8 cellular contexts compared by ENCODE assay signal in the genomic region with DNA sequence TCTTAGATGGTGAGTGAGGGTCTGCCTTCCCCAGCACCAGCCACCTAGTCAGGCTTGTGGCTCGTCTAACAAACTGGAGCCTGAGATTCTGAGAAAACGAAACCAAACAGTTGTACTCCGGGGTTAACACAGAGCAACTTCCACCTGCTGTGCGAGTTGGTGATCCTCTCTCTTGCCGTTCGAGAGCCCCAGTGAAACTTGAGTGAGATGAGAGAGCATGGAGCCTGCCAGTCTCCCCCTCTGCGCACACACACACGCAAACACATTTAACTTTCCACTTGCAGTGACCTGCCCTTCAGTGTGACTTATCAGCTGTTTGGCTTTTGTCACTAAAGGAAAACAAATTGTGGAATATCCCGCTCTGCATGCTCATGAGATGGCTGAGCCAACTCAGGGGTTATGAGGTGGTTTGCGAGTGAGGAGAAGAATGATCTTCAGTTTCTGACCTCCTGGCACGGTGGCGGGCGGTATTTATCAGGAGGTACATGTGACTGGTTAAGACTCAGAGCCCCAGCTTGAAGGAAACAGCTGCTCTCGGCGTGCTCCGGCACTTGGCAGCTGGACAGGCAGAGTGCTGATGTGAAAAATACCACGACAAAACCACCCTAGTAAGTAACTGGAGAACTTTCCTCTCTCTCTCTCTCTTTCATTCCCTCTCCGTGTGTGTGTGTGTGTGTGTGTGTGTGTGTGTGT. TPM values are rescaled to one million over a fixed set of nuclear protein-coding genes. Genes with fewer than 3 reads are reported as not detected.
DNase-seq lines count a peak whose midpoint lies in the region; ATAC-seq and TF ChIP-seq lines count a peak whose summit lies in the region.

A gene with protein sequence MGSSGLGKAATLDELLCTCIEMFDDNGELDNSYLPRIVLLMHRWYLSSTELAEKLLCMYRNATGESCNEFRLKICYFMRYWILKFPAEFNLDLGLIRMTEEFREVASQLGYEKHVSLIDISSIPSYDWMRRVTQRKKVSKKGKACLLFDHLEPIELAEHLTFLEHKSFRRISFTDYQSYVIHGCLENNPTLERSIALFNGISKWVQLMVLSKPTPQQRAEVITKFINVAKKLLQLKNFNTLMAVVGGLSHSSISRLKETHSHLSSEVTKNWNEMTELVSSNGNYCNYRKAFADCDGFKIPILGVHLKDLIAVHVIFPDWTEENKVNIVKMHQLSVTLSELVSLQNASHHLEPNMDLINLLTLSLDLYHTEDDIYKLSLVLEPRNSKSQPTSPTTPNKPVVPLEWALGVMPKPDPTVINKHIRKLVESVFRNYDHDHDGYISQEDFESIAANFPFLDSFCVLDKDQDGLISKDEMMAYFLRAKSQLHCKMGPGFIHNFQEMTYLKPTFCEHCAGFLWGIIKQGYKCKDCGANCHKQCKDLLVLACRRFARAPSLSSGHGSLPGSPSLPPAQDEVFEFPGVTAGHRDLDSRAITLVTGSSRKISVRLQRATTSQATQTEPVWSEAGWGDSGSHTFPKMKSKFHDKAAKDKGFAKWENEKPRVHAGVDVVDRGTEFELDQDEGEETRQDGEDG (plus strand): TSS at position 550 of the 693 bp plus-strand sequence. CDS start 38,488 bp downstream, outside the sequence.

- no peaks in the 10 kb centered on the region for H3K79me2 ChIP-seq in neural progenitor cell (ENCODE audit: low read depth)

- H3K9ac ChIP-seq in HUES48 (ENCODE audit: low read depth, low read length) (no peak within 1 kb of the TSS), neural progenitor cell (no peak within 1 kb of the TSS), stomach smooth muscle (ENCODE audit: low read length in 2 of 2) (peak within 1 kb of the TSS; percentile 64 to 88)

- H3K4me3 ChIP-seq in HUES48 (ENCODE audit: low read depth, low read length) (peak within 1 kb of the TSS; percentile 51), neural progenitor cell (peak within 1 kb of the TSS; percentile 38), stomach smooth muscle (ENCODE audit: low read length in 2 of 2) (peak within 1 kb of the TSS; percentile 93 to 96)

- H3K4me1 Mint-ChIP-seq in neural progenitor cell: peaks cover 21% of the 10 kb centered on the region

- H3K36me3 ChIP-seq in HUES48 (ENCODE audit: control insufficient read depth, insufficient read depth, low read length): no peaks in the 10 kb centered on the region
- H3K36me3 ChIP-seq in neural progenitor cell: no peaks in the 10 kb centered on the region
- H3K36me3 ChIP-seq in stomach smooth muscle (ENCODE audit: control insufficient read depth in 2 of 2, insufficient read depth in 2 of 2, low read length in 2 of 2): no peaks in the 10 kb centered on the region

- peak within 1 kb of the TSS; percentile 38 for H3K27ac ChIP-seq in HUES48 (ENCODE audit: low read depth, low read length)
- peak within 1 kb of the TSS; percentile 76 for H3K27ac ChIP-seq in foreskin keratinocyte
- no peak within 1 kb of the TSS for H3K27ac ChIP-seq in neural progenitor cell
- peak within 1 kb of the TSS; percentile 91 for H3K27ac ChIP-seq in stomach smooth muscle (ENCODE audit: low read length)

- no peaks in the 10 kb centered on the region for H4K20me1 ChIP-seq in neural progenitor cell (ENCODE audit: low read depth)

- peaks cover 19% of the 10 kb centered on the region for H3F3A ChIP-seq in neural progenitor cell (ENCODE audit: low read depth)

- H3K4me1 ChIP-seq in HUES48 (ENCODE audit: control insufficient read depth, insufficient read depth, low read length) (peaks cover 7% of the 10 kb centered on the region), foreskin keratinocyte (no peaks in the 10 kb centered on the region), neural progenitor cell (peaks cover 21% of the 10 kb centered on the region), stomach smooth muscle (ENCODE audit: control insufficient read depth, insufficient read depth, low read length) (peaks cover 13% of the 10 kb centered on the region)

- H3K9me3 ChIP-seq in HUES48 (ENCODE audit: control insufficient read depth, insufficient read depth, low read length) (no peaks in the 10 kb centered on the region), neural progenitor cell (ENCODE audit: low read depth) (no peaks in the 10 kb centered on the region), stomach smooth muscle (ENCODE audit: control insufficient read depth in 2 of 2, low read length in 2 of 2) (no peaks in the 10 kb centered on the region)

- TF ChIP-seq CTCF in foreskin keratinocyte (conservative IDR thresholded peaks at IDR 0.05) (no peak), neural progenitor cell (IDR thresholded peaks at IDR 0.05) (no peak)

- peaks cover 8% of the 10 kb centered on the region for H3K9me3 Mint-ChIP-seq in neural progenitor cell

- ATAC-seq in GM21423 (IDR thresholded peaks at IDR 0.05; ENCODE audit: unreplicated experiment) (peak; percentile 51), foreskin keratinocyte (peak; percentile 75)

- peaks cover 2% of the 10 kb centered on the region for H3K27me3 Mint-ChIP-seq in neural progenitor cell (ENCODE audit: insufficient read depth, low read depth)

- H3K36me3 Mint-ChIP-seq in neural progenitor cell: no peaks in the 10 kb centered on the region

- DNase-seq in DMS153 (lab: John Stamatoyannopoulos, UW): peak; percentile 31
- peak; percentile 94 for DNase-seq in RPMI8226
- DNase-seq in activated gamma-delta T cell treated with Interleukin-2 at 50 U/mL for 16 hours: peak; percentile 49
- DNase-seq in foreskin keratinocyte: peak; percentile 63 to 77
- peak; percentile 50 for DNase-seq in neural progenitor cell (ENCODE audit: low spot score)

- no peaks in the 10 kb centered on the region for H3K27me3 ChIP-seq in HUES48 (ENCODE audit: control insufficient read depth, insufficient read depth, low read length)
- no peaks in the 10 kb centered on the region for H3K27me3 ChIP-seq in foreskin keratinocyte
- no peaks in the 10 kb centered on the region for H3K27me3 ChIP-seq in neural progenitor cell
- no peaks in the 10 kb centered on the region for H3K27me3 ChIP-seq in stomach smooth muscle (ENCODE audit: control insufficient read depth in 1 of 2, insufficient read depth in 2 of 2, low read length in 2 of 2)

- peak within 1 kb of the TSS; percentile 69 for H3K4me2 ChIP-seq in neural progenitor cell

- H3K27ac Mint-ChIP-seq in neural progenitor cell: peak within 1 kb of the TSS; percentile 59

- H2AFZ ChIP-seq in neural progenitor cell (replicated peaks): peak within 1 kb of the TSS; percentile 84

- H3K4me3 Mint-ChIP-seq in neural progenitor cell: peak within 1 kb of the TSS; percentile 81

RNA-seq across cellular contexts. Expression of the gene that starts here (rescaled TPM):
- total RNA-seq in foreskin keratinocyte (0.25 and 0.61 TPM in 2 replicates), neural progenitor cell (ENCODE audit: low replicate concordance) (not detected in 2 replicates)
- 0.19 and 0.22 TPM in 2 replicates for polyA plus RNA-seq in foreskin keratinocyte

Comparison
In these comparisons a context has a peak if more than half of its experiments do, and no peak if none do; other contexts are left out.
1. Peak in DNase-seq, ATAC-seq and H3K27ac ChIP-seq in foreskin keratinocyte; RNA of the gene not detected or under 1 TPM.
2. Peak in DNase-seq, H3K4me3 ChIP-seq and H3K4me2 ChIP-seq in neural progenitor cell; RNA of the gene not detected or under 1 TPM.
3. DNase-seq: peak in every context shown above with its lines; median percentile 94 in RPMI8226; 70 in foreskin keratinocyte; 50 in neural progenitor cell; 49 in activated gamma-delta T cell treated with Interleukin-2 at 50 U/mL for 16 hours; 31 in DMS153.
4. H3K4me3 ChIP-seq: peak in every context shown above with its lines; median percentile 94 in stomach smooth muscle; 51 in HUES48; 38 in neural progenitor cell.
5. H3K9ac ChIP-seq: peak in stomach smooth muscle (2 of 2); none in HUES48 (single experiment) and neural progenitor cell (single experiment).